ENCODE assay signal across 33 cellular contexts in the genomic region with DNA sequence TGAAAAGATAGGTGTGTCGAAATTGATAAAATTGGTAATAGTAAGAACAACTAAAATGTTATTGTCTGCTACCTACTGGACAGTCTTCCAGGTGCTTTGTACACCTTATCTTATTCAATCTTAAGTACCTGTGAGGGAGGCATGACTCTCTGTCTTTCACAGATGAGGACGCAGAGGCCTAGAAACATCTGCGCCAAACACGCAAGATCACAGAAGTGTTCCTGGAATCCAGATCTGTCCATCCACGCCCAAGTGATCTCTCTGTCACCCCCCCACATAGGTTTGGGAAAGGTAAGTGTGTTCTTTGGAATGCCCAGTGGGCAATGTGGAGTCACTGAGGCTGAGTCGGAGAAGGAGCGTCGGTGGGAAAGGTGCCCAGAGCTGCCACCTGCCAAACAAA. TPM values are rescaled to one million over a fixed set of nuclear protein-coding genes. Genes with fewer than 3 reads are reported as not detected.
DNase-seq lines count a peak whose midpoint lies in the region; ATAC-seq, FAIRE-seq and TF ChIP-seq lines count a peak whose summit lies in the region.
"Had no signal": no experiment of that assay in that cellular context is flagged by ENCODE, and none has a peak within 500 bp of the region (broad histone marks: within the 10 kb centered on the region; RNA-seq: fewer than 3 reads in every experiment).

No MANE protein-coding gene starts in this region.

- no peak overlapping the region for H3K56ac ChIP-seq in mesendoderm (ENCODE audit: low read length)

- peaks cover 5% of the 10 kb centered on the region for H3K9me3 Mint-ChIP-seq in neural progenitor cell
- no peaks in the 10 kb centered on the region for H3K9me3 Mint-ChIP-seq in stimulated activated effector memory CD8-positive, alpha-beta T cell treated with anti-CD3 and anti-CD28 coated beads, Interleukin-12 subunit alpha, Interleukin-12 subunit beta, amount 100 ng/mL, for 72 hours
- H3K9me3 Mint-ChIP-seq: CD4-positive, alpha-beta T cell; CD4-positive, CD25-positive, alpha-beta regulatory T cell; CD8-positive, alpha-beta T cell had no signal

- no peaks in the 10 kb centered on the region for H3F3A ChIP-seq in Loucy (ENCODE audit: low read depth)
- H3F3A ChIP-seq in neural progenitor cell (ENCODE audit: low read depth) = peaks cover 17% of the 10 kb centered on the region

- H4K5ac ChIP-seq in mesendoderm (ENCODE audit: low read length) = no peak overlapping the region

- H4K8ac ChIP-seq in mesendoderm (ENCODE audit: low read depth, low read length) (no peak overlapping the region), trophoblast cell (ENCODE audit: low read depth, low read length) (no peak overlapping the region)

- no peak overlapping the region for H2BK15ac ChIP-seq in mesendoderm (replicated peaks; ENCODE audit: low read depth)

- H3K14ac ChIP-seq in trophoblast cell (ENCODE audit: low read length) = no peak overlapping the region

- no peak overlapping the region for H3K4ac ChIP-seq in mesendoderm (ENCODE audit: low read depth, low read length)
- H3K4ac ChIP-seq in trophoblast cell (ENCODE audit: low read depth, low read length) = no peak overlapping the region

- WGBS in mesendoderm (ENCODE audit: extremely low coverage, insufficient coverage, low lambda C conversion rate) = no CpG with 5 or more reads among the region's 8 CpGs
- WGBS in trophoblast cell (ENCODE audit: extremely low coverage, insufficient coverage, insufficient read length) = no CpG with 5 or more reads among the region's 8 CpGs

- H3K79me1 ChIP-seq in mesendoderm (ENCODE audit: low read length) = no peaks in the 10 kb centered on the region
- H3K79me1 ChIP-seq in trophoblast cell (ENCODE audit: low read length) = peaks cover 2% of the 10 kb centered on the region

- H3K4me1 ChIP-seq in Loucy (ENCODE audit: insufficient read depth, low read length, poor library complexity, severe bottlenecking) (peaks cover 27% of the 10 kb centered on the region), mesendoderm (ENCODE audit: control insufficient read depth, low read depth, low read length) (peaks cover 15% of the 10 kb centered on the region), neural progenitor cell (peaks cover 28% of the 10 kb centered on the region), trophoblast cell (ENCODE audit: control insufficient read depth in 1 of 2, insufficient read depth in 2 of 2, low read length in 2 of 2) (peaks cover 3 to 7% of the 10 kb centered on the region in 2 experiments)
- H3K4me1 ChIP-seq: A549, BE2C, BLaER1 had no signal

- H3K4me2 ChIP-seq in Loucy (ENCODE audit: low read depth, low read length, poor library complexity, severe bottlenecking) = peak overlapping the region; percentile 55
- H3K4me2 ChIP-seq in mesendoderm (ENCODE audit: low read length) = no peak overlapping the region
- H3K4me2 ChIP-seq in neural progenitor cell = no peak overlapping the region
- H3K4me2 ChIP-seq in trophoblast cell (ENCODE audit: low read length) = no peak overlapping the region
- H3K4me2 ChIP-seq: A549; BLaER1; BLaER1 treated with 17β-estradiol and CSF1 and Interleukin-3, amounts not matched to agents 10 nM and 100 nM had no signal

- H4K12ac ChIP-seq in trophoblast cell (ENCODE audit: low read depth, low read length) = peak overlapping the region; percentile 59

- no peak overlapping the region for H4K91ac ChIP-seq in trophoblast cell (ENCODE audit: low read depth, low read length)

- H3K27ac Mint-ChIP-seq in neural progenitor cell = no peak overlapping the region
- H3K27ac Mint-ChIP-seq in stimulated activated effector memory CD8-positive, alpha-beta T cell treated with anti-CD3 and anti-CD28 coated beads, Interleukin-12 subunit alpha, Interleukin-12 subunit beta, amount 100 ng/mL, for 72 hours = no peak overlapping the region
- H3K27ac Mint-ChIP-seq: B cell; CD4-positive, alpha-beta memory T cell; CD4-positive, alpha-beta T cell; CD4-positive, CD25-positive, alpha-beta regulatory T cell; CD8-positive, alpha-beta memory T cell; CD8-positive, alpha-beta T cell had no signal

- no peak for TF ChIP-seq CTCF in Loucy (conservative IDR thresholded peaks at IDR 0.05; ENCODE audit: low read length)
- TF ChIP-seq CTCF in neural progenitor cell (IDR thresholded peaks at IDR 0.05) = no peak
- no peak for TF ChIP-seq CTCF in D721Med (IDR thresholded peaks at IDR 0.05; ENCODE audit: insufficient read depth, missing control alignments)

- H3K18ac ChIP-seq in mesendoderm (ENCODE audit: low read length) (no peak overlapping the region), trophoblast cell (ENCODE audit: low read length) (no peak overlapping the region)

- H3K36me3 ChIP-seq in Loucy (ENCODE audit: insufficient read depth, low read length) (no peaks in the 10 kb centered on the region), mesendoderm (ENCODE audit: control insufficient read depth, insufficient read depth, low read length) (no peaks in the 10 kb centered on the region), neural progenitor cell (no peaks in the 10 kb centered on the region), trophoblast cell (ENCODE audit: control insufficient read depth in 1 of 2, insufficient read depth in 2 of 2, low read length in 2 of 2) (no peaks in the 10 kb centered on the region)
- H3K36me3 ChIP-seq: BE2C; BLaER1; BLaER1 treated with 17β-estradiol and CSF1 and Interleukin-3, amounts not matched to agents 10 nM and 100 nM had no signal

- peaks cover 59% of the 10 kb centered on the region for H3K27me3 Mint-ChIP-seq in neural progenitor cell (ENCODE audit: insufficient read depth, low read depth)
- H3K27me3 Mint-ChIP-seq: B cell; CD4-positive, alpha-beta memory T cell; CD4-positive, alpha-beta T cell; CD8-positive, alpha-beta memory T cell had no signal

- no peak overlapping the region for H2BK12ac ChIP-seq in trophoblast cell (ENCODE audit: low read length)

- H2AFZ ChIP-seq in Loucy (ENCODE audit: low read length) (no peak overlapping the region), neural progenitor cell (replicated peaks) (no peak overlapping the region), trophoblast cell (ENCODE audit: insufficient read depth, low read length, poor library complexity) (no peak overlapping the region)

- DNase-seq in mesendoderm = no peak
- DNase-seq in neural progenitor cell (ENCODE audit: low spot score) = no peak
- DNase-seq in trophoblast cell = peak; percentile 79
- no peak for DNase-seq in stimulated activated effector memory CD8-positive, alpha-beta T cell treated with anti-CD3 and anti-CD28 coated beads, Interleukin-12 subunit alpha, Interleukin-12 subunit beta, amount 100 ng/mL, for 72 hours (ENCODE audit: low spot score in 2 of 2)
- no peak for DNase-seq in D721Med (ENCODE audit: insufficient read length, low spot score)
- no peak for DNase-seq in GM19239 (ENCODE audit: insufficient read length, low spot score)
- DNase-seq: 8988T; ACHN; AML-193; BE2C; C1 segment of cervical spinal cord; Caco-2; Calu3; CD4-positive, alpha-beta memory T cell; CD4-positive, alpha-beta T cell; CD4-positive, CD25-positive, alpha-beta regulatory T cell; CD8-positive, alpha-beta memory T cell; CD8-positive, alpha-beta T cell; COR-L47; DMS 273 treated with DMSO at 0.1 percent for 48 hours; DMS53; DND-41; EL had no signal

- FAIRE-seq in D721Med (lab: Jason Lieb, UNC) (no peak), GM19239 (lab: Jason Lieb, UNC) (no peak)
- FAIRE-seq: A204.1, A549 had no signal

- no peaks in the 10 kb centered on the region for H3K36me3 Mint-ChIP-seq in neural progenitor cell
- H3K36me3 Mint-ChIP-seq in stimulated activated effector memory CD8-positive, alpha-beta T cell treated with anti-CD3 and anti-CD28 coated beads, Interleukin-12 subunit alpha, Interleukin-12 subunit beta, amount 100 ng/mL, for 72 hours = no peaks in the 10 kb centered on the region
- H3K36me3 Mint-ChIP-seq: CD14-positive monocyte; CD4-positive, alpha-beta memory T cell; CD4-positive, CD25-positive, alpha-beta regulatory T cell; CD8-positive, alpha-beta memory T cell; CD8-positive, alpha-beta T cell had no signal

- no peak overlapping the region for H3K4me3 ChIP-seq in Loucy (ENCODE audit: low read length, poor library complexity, severe bottlenecking)
- H3K4me3 ChIP-seq in mesendoderm (ENCODE audit: low read length) = no peak overlapping the region
- H3K4me3 ChIP-seq in neural progenitor cell = no peak overlapping the region
- H3K4me3 ChIP-seq in trophoblast cell (ENCODE audit: low read depth, low read length) = no peak overlapping the region
- H3K4me3 ChIP-seq: A549; BLaER1; BLaER1 treated with 17β-estradiol and CSF1 and Interleukin-3, amounts not matched to agents 10 nM and 100 nM had no signal

- no peaks in the 10 kb centered on the region for H4K20me1 ChIP-seq in Loucy (ENCODE audit: insufficient read depth, low read length, poor library complexity, severe bottlenecking)
- peaks cover 16% of the 10 kb centered on the region for H4K20me1 ChIP-seq in neural progenitor cell (ENCODE audit: low read depth)
- H4K20me1 ChIP-seq: BLaER1; BLaER1 treated with 17β-estradiol and CSF1 and Interleukin-3, amounts not matched to agents 10 nM and 100 nM had no signal

- no peaks in the 10 kb centered on the region for H3K9me2 ChIP-seq in Loucy (replicated peaks; ENCODE audit: low read depth, low read length)

- H3K4me1 Mint-ChIP-seq in neural progenitor cell = peaks cover 23% of the 10 kb centered on the region
- H3K4me1 Mint-ChIP-seq in stimulated activated effector memory CD8-positive, alpha-beta T cell treated with anti-CD3 and anti-CD28 coated beads, Interleukin-12 subunit alpha, Interleukin-12 subunit beta, amount 100 ng/mL, for 72 hours = no peaks in the 10 kb centered on the region
- H3K4me1 Mint-ChIP-seq: CD14-positive monocyte; CD8-positive, alpha-beta memory T cell had no signal

- H3K27ac ChIP-seq in mesendoderm (ENCODE audit: low read depth, low read length) = no peak overlapping the region
- no peak overlapping the region for H3K27ac ChIP-seq in neural progenitor cell
- no peak overlapping the region for H3K27ac ChIP-seq in trophoblast cell (ENCODE audit: low read depth, low read length)
- H3K27ac ChIP-seq: 22Rv1; A549; BLaER1; BLaER1 treated with 17β-estradiol and CSF1 and Interleukin-3, amounts not matched to agents 10 nM and 100 nM; C4-2B had no signal

- H2AK5ac ChIP-seq in mesendoderm (ENCODE audit: low read length) (peak overlapping the region; percentile 54), trophoblast cell (ENCODE audit: low read length) (no peak overlapping the region)

- H3K9ac ChIP-seq in Loucy (ENCODE audit: low read depth, low read length, poor library complexity, severe bottlenecking) (no peak overlapping the region), mesendoderm (ENCODE audit: low read length) (no peak overlapping the region), neural progenitor cell (no peak overlapping the region), trophoblast cell (ENCODE audit: low read length) (no peak overlapping the region)
- H3K9ac ChIP-seq: BLaER1; BLaER1 treated with 17β-estradiol and CSF1 and Interleukin-3, amounts not matched to agents 10 nM and 100 nM had no signal

- H3K27me3 ChIP-seq in Loucy (ENCODE audit: insufficient read depth, low read length, poor library complexity, severe bottlenecking) (no peaks in the 10 kb centered on the region), mesendoderm (ENCODE audit: insufficient read depth, low read length, poor library complexity) (no peaks in the 10 kb centered on the region), neural progenitor cell (no peaks in the 10 kb centered on the region), trophoblast cell (ENCODE audit: insufficient read depth, low read length) (no peaks in the 10 kb centered on the region)
- H3K27me3 ChIP-seq: BE2C; BLaER1; BLaER1 treated with 17β-estradiol and CSF1 and Interleukin-3, amounts not matched to agents 10 nM and 100 nM had no signal

- H3K9me3 ChIP-seq in Loucy (ENCODE audit: insufficient read depth, low read depth, low read length) = no peaks in the 10 kb centered on the region
- no peaks in the 10 kb centered on the region for H3K9me3 ChIP-seq in neural progenitor cell (ENCODE audit: low read depth)
- no peaks in the 10 kb centered on the region for H3K9me3 ChIP-seq in trophoblast cell (ENCODE audit: insufficient read depth, low read depth, low read length)
- H3K9me3 ChIP-seq: A549; BE2C; BLaER1; BLaER1 treated with 17β-estradiol and CSF1 and Interleukin-3, amounts not matched to agents 10 nM and 100 nM; Caco-2 had no signal

- H2BK5ac ChIP-seq in mesendoderm (ENCODE audit: low read length) = no peak overlapping the region
- H2BK5ac ChIP-seq in trophoblast cell (ENCODE audit: low read depth, low read length, poor library complexity) = no peak overlapping the region

- H2BK120ac ChIP-seq in mesendoderm (ENCODE audit: low read depth, low read length) = no peak overlapping the region
- H2BK120ac ChIP-seq in trophoblast cell (ENCODE audit: insufficient read depth, low read length, poor library complexity) = no peak overlapping the region

- no peak for ATAC-seq in stimulated activated effector memory CD8-positive, alpha-beta T cell treated with anti-CD3 and anti-CD28 coated beads, Interleukin-12 subunit alpha, Interleukin-12 subunit beta, amount 100 ng/mL, for 72 hours
- ATAC-seq in GM18867 (IDR thresholded peaks at IDR 0.05; ENCODE audit: unreplicated experiment) = no peak
- ATAC-seq: A549; CD8-positive, alpha-beta T cell had no signal

- H3K79me2 ChIP-seq in Loucy (ENCODE audit: insufficient read depth, low read length) = no peaks in the 10 kb centered on the region
- H3K79me2 ChIP-seq in mesendoderm (ENCODE audit: control insufficient read depth, insufficient read depth, low read length) = no peaks in the 10 kb centered on the region
- no peaks in the 10 kb centered on the region for H3K79me2 ChIP-seq in neural progenitor cell (ENCODE audit: low read depth)
- H3K79me2 ChIP-seq in trophoblast cell (ENCODE audit: control insufficient read depth, insufficient read depth, low read length, poor library complexity) = no peaks in the 10 kb centered on the region

- H3K4me3 Mint-ChIP-seq in neural progenitor cell = peak overlapping the region; percentile 12
- no peak overlapping the region for H3K4me3 Mint-ChIP-seq in stimulated activated effector memory CD8-positive, alpha-beta T cell treated with anti-CD3 and anti-CD28 coated beads, Interleukin-12 subunit alpha, Interleukin-12 subunit beta, amount 100 ng/mL, for 72 hours
- H3K4me3 Mint-ChIP-seq: B cell; CD14-positive monocyte; CD4-positive, alpha-beta memory T cell; CD4-positive, alpha-beta T cell; CD4-positive, CD25-positive, alpha-beta regulatory T cell; CD8-positive, alpha-beta memory T cell; CD8-positive, alpha-beta T cell had no signal

- no peak overlapping the region for H3K23ac ChIP-seq in mesendoderm (ENCODE audit: low read length)
- no peak overlapping the region for H3K23ac ChIP-seq in trophoblast cell (ENCODE audit: low read length)

RNA-seq across cellular contexts. Expression of a gene that starts 34.4 kb away (rescaled TPM):
- polyA plus RNA-seq in mesendoderm (2013, experiment 1 of 2) = 52.1 TPM
- 49.8 TPM for polyA plus RNA-seq in mesendoderm (2013, experiment 2 of 2)
- 65.1 and 65.3 TPM in 2 replicates for total RNA-seq in neural progenitor cell (ENCODE audit: low replicate concordance)
- 11.0 and 11.9 TPM in 2 replicates for polyA plus RNA-seq in trophoblast cell (2013)
- total RNA-seq: CD4-positive, alpha-beta memory T cell; CD4-positive, CD25-positive, alpha-beta regulatory T cell; CD8-positive, alpha-beta memory T cell; CD8-positive, alpha-beta T cell had no signal
- polyA plus RNA-seq: CD14-positive monocyte; CD4-positive, alpha-beta memory T cell; CD4-positive, CD25-positive, alpha-beta regulatory T cell; CD8-positive, alpha-beta memory T cell had no signal

Comparison
In these comparisons a context has a peak if more than half of its experiments do, and no peak if none do; other contexts are left out.
1. DNase-seq: peak in trophoblast cell (2 of 2); none in mesendoderm (single experiment), neural progenitor cell (single experiment), stimulated activated effector memory CD8-positive, alpha-beta T cell treated with anti-CD3 and anti-CD28 coated beads, Interleukin-12 subunit alpha, Interleukin-12 subunit beta, amount 100 ng/mL, for 72 hours (0 of 2), D721Med (single experiment) and GM19239 (single experiment).